26 cellular contexts compared by ENCODE assay signal in genomic region chrX:44241551-44241950, GRCh38.
"Had no signal": no experiment of that assay in that cellular context is flagged by ENCODE, and none has a peak within 500 bp of the region (broad histone marks: within the 10 kb centered on the region; RNA-seq: fewer than 3 reads in every experiment).

No MANE protein-coding gene starts in this region.

- H3K4me3 ChIP-seq: pancreas, prostate gland, right lobe of liver, sigmoid colon, stomach, thoracic aorta, thyroid gland, tibial nerve, upper lobe of left lung, vagina had no signal

- H3K9me3 Mint-ChIP-seq: natural killer cell treated with Interleukin-12 subunit alpha and Interleukin-12 subunit beta and Interleukin-15 and Interleukin-18, amount 100 ng/mL, for 72 hours; stimulated activated effector memory CD8-positive, alpha-beta T cell treated with anti-CD3 and anti-CD28 coated beads, Interleukin-12 subunit alpha, Interleukin-12 subunit beta, amount 100 ng/mL, for 72 hours; stimulated activated naive B cell treated with anti-CD40 and anti-IgM and Interleukin-4, amounts not matched to agents 10 μg/mL and 1 μg/mL and 100 μg/mL, for 72 hours; stimulated activated naive CD8-positive, alpha-beta T cell treated with anti-CD3 and anti-CD28 coated beads, Interleukin-15, Interleukin-2, amounts not matched to agents 100 ng/mL and 50 ng/mL, for 24 hours had no signal

- H3K27me3 Mint-ChIP-seq: stimulated activated naive CD8-positive, alpha-beta T cell treated with anti-CD3 and anti-CD28 coated beads, Interleukin-15, Interleukin-2, amounts not matched to agents 100 ng/mL and 50 ng/mL, for 24 hours had no signal

- H3K9me3 ChIP-seq: neutrophil, pancreas, prostate gland, right lobe of liver, sigmoid colon, stomach, thoracic aorta, thyroid gland, tibial nerve, upper lobe of left lung, vagina had no signal

- H3K27ac ChIP-seq: neutrophil, pancreas, prostate gland, right lobe of liver, sigmoid colon, stomach, thoracic aorta, tibial nerve, upper lobe of left lung, vagina had no signal

- H3K4me3 Mint-ChIP-seq: natural killer cell treated with Interleukin-12 subunit alpha and Interleukin-12 subunit beta and Interleukin-15 and Interleukin-18, amount 100 ng/mL, for 72 hours; nephron progenitor cell; neural crest cell; stimulated activated effector memory CD8-positive, alpha-beta T cell treated with anti-CD3 and anti-CD28 coated beads, Interleukin-12 subunit alpha, Interleukin-12 subunit beta, amount 100 ng/mL, for 72 hours; stimulated activated naive B cell treated with anti-CD40 and anti-IgM and Interleukin-4, amounts not matched to agents 10 μg/mL and 1 μg/mL and 100 μg/mL, for 72 hours; stimulated activated naive CD8-positive, alpha-beta T cell treated with anti-CD3 and anti-CD28 coated beads, Interleukin-15, Interleukin-2, amounts not matched to agents 100 ng/mL and 50 ng/mL, for 24 hours had no signal

- ATAC-seq: natural killer cell treated with Interleukin-12 subunit alpha and Interleukin-12 subunit beta and Interleukin-15 and Interleukin-18, amount 100 ng/mL, for 72 hours; pancreas; right cardiac atrium; right lobe of liver; stimulated activated effector memory CD8-positive, alpha-beta T cell treated with anti-CD3 and anti-CD28 coated beads, Interleukin-12 subunit alpha, Interleukin-12 subunit beta, amount 100 ng/mL, for 72 hours; stimulated activated naive B cell treated with anti-CD40 and anti-IgM and Interleukin-4, amounts not matched to agents 10 μg/mL and 1 μg/mL and 100 μg/mL, for 72 hours had no signal

- H3K36me3 Mint-ChIP-seq: natural killer cell treated with Interleukin-12 subunit alpha and Interleukin-12 subunit beta and Interleukin-15 and Interleukin-18, amount 100 ng/mL, for 72 hours; stimulated activated effector memory CD8-positive, alpha-beta T cell treated with anti-CD3 and anti-CD28 coated beads, Interleukin-12 subunit alpha, Interleukin-12 subunit beta, amount 100 ng/mL, for 72 hours; stimulated activated naive B cell treated with anti-CD40 and anti-IgM and Interleukin-4, amounts not matched to agents 10 μg/mL and 1 μg/mL and 100 μg/mL, for 72 hours had no signal

- H3K27ac Mint-ChIP-seq: natural killer cell treated with Interleukin-12 subunit alpha and Interleukin-12 subunit beta and Interleukin-15 and Interleukin-18, amount 100 ng/mL, for 72 hours; nephron progenitor cell; stimulated activated effector memory CD8-positive, alpha-beta T cell treated with anti-CD3 and anti-CD28 coated beads, Interleukin-12 subunit alpha, Interleukin-12 subunit beta, amount 100 ng/mL, for 72 hours; stimulated activated naive B cell treated with anti-CD40 and anti-IgM and Interleukin-4, amounts not matched to agents 10 μg/mL and 1 μg/mL and 100 μg/mL, for 72 hours; stimulated activated naive CD8-positive, alpha-beta T cell treated with anti-CD3 and anti-CD28 coated beads, Interleukin-15, Interleukin-2, amounts not matched to agents 100 ng/mL and 50 ng/mL, for 24 hours had no signal

- FAIRE-seq: small intestine, urothelium cell line had no signal

- H3K4me1 ChIP-seq: pancreas, prostate gland, right lobe of liver, sigmoid colon, stomach, thyroid gland, tibial nerve, upper lobe of left lung, vagina had no signal

- DNase-seq: nephron progenitor cell; nucleus accumbens; pancreas; right cardiac atrium; right lobe of liver; sigmoid colon; small intestine; stimulated activated CD4-positive, alpha-beta T cell treated with anti-CD3 and anti-CD28 coated beads, Interleukin-15, amount 100 ng/mL, for 24 hours; stimulated activated CD4-positive, alpha-beta T cell treated with anti-CD3 and anti-CD28 coated beads, Interleukin-2, amount 100 ng/mL, for 24 hours; stimulated activated CD4-positive, alpha-beta T cell treated with anti-CD3 and anti-CD28 coated beads, Interleukin-2, amount 100 ng/mL, for 48 hours; stimulated activated CD4-positive, alpha-beta T cell treated with anti-CD3 and anti-CD28 coated beads, Interleukin-4, amount 100 ng/mL, for 24 hours; stimulated activated naive B cell treated with anti-CD40 and anti-IgM and Interleukin-4, amounts not matched to agents 10 μg/mL and 1 μg/mL and 100 μg/mL, for 72 hours; stimulated activated naive CD4-positive, alpha-beta T cell treated with Interleukin-2 at 50 U/mL for 16 hours; stomach; thyroid gland; upper lobe of left lung had no signal
